Comparison of ENCODE assay signal across 15 cellular contexts in the genomic region with DNA sequence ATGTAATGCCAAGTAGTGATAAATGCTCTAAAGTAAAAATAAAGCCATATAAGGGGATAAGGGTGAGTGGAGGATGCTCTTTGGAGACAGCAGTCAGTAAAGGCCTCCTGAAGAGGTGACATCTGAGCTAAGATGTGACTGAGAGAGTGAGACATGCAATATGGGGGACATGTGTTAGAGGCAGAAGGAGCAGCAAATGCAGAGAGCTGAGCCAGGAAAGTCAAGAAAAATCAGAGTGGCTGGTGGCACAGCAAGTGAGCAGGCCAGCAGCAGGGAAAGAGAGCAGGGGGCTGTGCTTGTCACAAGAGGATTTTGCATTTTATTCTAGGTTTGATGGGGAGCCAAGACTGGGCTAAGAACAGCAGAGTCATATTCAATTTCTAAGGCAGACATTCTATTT.
DNase-seq lines count a peak whose midpoint lies in the region; ATAC-seq and TF ChIP-seq lines count a peak whose summit lies in the region.
"Had no signal": no experiment of that assay in that cellular context is flagged by ENCODE, and none has a peak within 500 bp of the region (broad histone marks: within the 10 kb centered on the region; RNA-seq: fewer than 3 reads in every experiment).

No MANE protein-coding gene starts in this region.

- H4K5ac ChIP-seq in IMR-90 (ENCODE audit: low read depth, low read length): no peak overlapping the region

- peaks cover 10% of the 10 kb centered on the region for H3K9me3 ChIP-seq in IMR-90 (ENCODE audit: control insufficient read depth, insufficient read depth, low read length)

- H2AK5ac ChIP-seq in IMR-90 (ENCODE audit: low read depth, low read length): no peak overlapping the region

- TF ChIP-seq CTCF in IMR-90 (conservative IDR thresholded peaks at IDR 0.05; ENCODE audit: low read depth, low read length): no peak

- no peak overlapping the region for H4K8ac ChIP-seq in IMR-90 (ENCODE audit: low read depth in 2 of 2, low read length in 2 of 2)

- no peak overlapping the region for H2BK5ac ChIP-seq in IMR-90 (ENCODE audit: low read depth, low read length, poor library complexity, severe bottlenecking)

- H3K36me3 ChIP-seq in IMR-90 (ENCODE audit: control insufficient read depth, insufficient read depth, low read length): no peaks in the 10 kb centered on the region

- no peak overlapping the region for H2BK15ac ChIP-seq in IMR-90 (ENCODE audit: low read depth, low read length)

- BruUV-seq in IMR-90 (replicated peaks; lab: Mats Ljungman, UMichigan): no TSS peak

- no peak overlapping the region for H3K23ac ChIP-seq in IMR-90 (ENCODE audit: low read depth, low read length)

- H2AK9ac ChIP-seq in IMR-90 (replicated peaks; ENCODE audit: low read depth, low read length, poor library complexity): no peak overlapping the region

- no peak overlapping the region for H3K27ac ChIP-seq in IMR-90 (ENCODE audit: insufficient read depth, low read length)
- H3K27ac ChIP-seq: C4-2B had no signal

- no peaks in the 10 kb centered on the region for H3K9me1 ChIP-seq in IMR-90 (ENCODE audit: insufficient read depth, low read length)

- no peaks in the 10 kb centered on the region for H3K27me3 ChIP-seq in IMR-90 (ENCODE audit: control insufficient read depth, insufficient read depth, low read length)

- CTCF ChIA-PET in IMR-90 (lab: Yijun Ruan, JAX): interaction anchor here (0.7 kb wide), 1 partner anchor 11 kb away, joined by 3 read pairs; no protein-coding TSS in a partner anchor

- DNase-seq in Ammon's horn (ENCODE audit: low spot score): peak; percentile 3
- DNase-seq in IMR-90: no peak
- DNase-seq in cerebellar cortex (ENCODE audit: low spot score): peak; percentile 74
- DNase-seq in pons (ENCODE audit: low spot score): peak; percentile 19
- no peak for DNase-seq in activated effector memory CD4-positive, alpha-beta T cell treated with anti-CD3 and anti-CD28 coated beads, Interleukin-2, amount 50 U/mL, for 16 hours
- DNase-seq: ACHN; CD4-positive, alpha-beta memory T cell; DMS79; HCEC 1CT; HFFc6 had no signal

- no peaks in the 10 kb centered on the region for H4K20me1 ChIP-seq in IMR-90 (ENCODE audit: insufficient read depth, low read length)

- ATAC-seq in IMR-90 (ENCODE audit: low read depth): no peak
- no peak for ATAC-seq in HG03354 (IDR thresholded peaks at IDR 0.05; ENCODE audit: poor library complexity, severe bottlenecking, unreplicated experiment)
- ATAC-seq in GM19455 (IDR thresholded peaks at IDR 0.05; ENCODE audit: unreplicated experiment): no peak
- ATAC-seq: HepG2, K562 had no signal

- peak overlapping the region; percentile 41 for H2AFZ ChIP-seq in IMR-90 (replicated peaks; ENCODE audit: low read length, poor library complexity)

- no peak overlapping the region for H3K18ac ChIP-seq in IMR-90 (ENCODE audit: low read depth, low read length)

- TF ChIP-seq POLR2A in IMR-90 (IDR thresholded peaks at IDR 0.05; ENCODE audit: low read depth, low read length): no peak

- H4K91ac ChIP-seq in IMR-90 (ENCODE audit: insufficient read depth, low read depth, low read length): no peak overlapping the region

- H3K79me1 ChIP-seq in IMR-90 (ENCODE audit: low read depth in 1 of 2, low read length in 2 of 2): no peaks in the 10 kb centered on the region

- H2BK20ac ChIP-seq in IMR-90 (ENCODE audit: low read depth, low read length): no peak overlapping the region

- H3K14ac ChIP-seq in IMR-90 (replicated peaks; ENCODE audit: low read depth, low read length): no peak overlapping the region

- no peak overlapping the region for H3K9ac ChIP-seq in IMR-90 (ENCODE audit: low read depth, low read length)

- dilution Hi-C loops in IMR-90 (cut with HindIII; ENCODE audit: low sequenced_read_pairs, unreplicated experiment): no loop called here

- H3K56ac ChIP-seq in IMR-90 (ENCODE audit: extremely low read depth, insufficient read depth, low read length): no peak overlapping the region

- H3K4me2 ChIP-seq in IMR-90 (ENCODE audit: low read depth, low read length): no peak overlapping the region

- no peaks in the 10 kb centered on the region for H3K4me1 ChIP-seq in IMR-90 (ENCODE audit: control insufficient read depth, insufficient read depth, low read length)

- TF ChIP-seq RAD21 in IMR-90 (IDR thresholded peaks at IDR 0.05; ENCODE audit: low read length): no peak

- intact Hi-C loops in IMR-90 (cut with micrococcal nuclease): no loop called here

- H3K4me3 ChIP-seq in IMR-90 (ENCODE audit: insufficient read depth, low read depth, low read length): no peak overlapping the region
- H3K4me3 ChIP-seq: K562 had no signal

- POLR2A ChIA-PET in IMR-90 (lab: Charles Lee; ENCODE audit: unreplicated experiment): no interaction called here

- no peak overlapping the region for H2BK120ac ChIP-seq in IMR-90 (ENCODE audit: low read depth, low read length)

- in situ Hi-C loops in IMR-90 (cut with MboI; ENCODE audit: low sequenced_read_pairs): no loop called here

- no peak overlapping the region for H3K4ac ChIP-seq in IMR-90 (ENCODE audit: low read depth, low read length)

TF ChIP-seq in IMR-90, 13 proteins besides CTCF, POLR2A, EP300 and RAD21:
- TF ChIP-seq MXI1 (IDR thresholded peaks at IDR 0.05; ENCODE audit: borderline replicate concordance, low read depth, low read length): no peak
- TF ChIP-seq CEBPB (IDR thresholded peaks at IDR 0.05; ENCODE audit: low read depth, low read length): no peak
- no peak for TF ChIP-seq RCOR1 (IDR thresholded peaks at IDR 0.05; ENCODE audit: insufficient replicate concordance, low read length)
- no peak for TF ChIP-seq RFX5 (IDR thresholded peaks at IDR 0.05; ENCODE audit: low read depth, low read length)
- TF ChIP-seq SMC3 (IDR thresholded peaks at IDR 0.05; ENCODE audit: low read depth, low read length): no peak
- TF ChIP-seq NFE2L2 (IDR thresholded peaks at IDR 0.05; ENCODE audit: low read depth, low read length): no peak
- no peak for TF ChIP-seq BHLHE40 (IDR thresholded peaks at IDR 0.05; ENCODE audit: low read depth, low read length)
- TF ChIP-seq FOS (IDR thresholded peaks at IDR 0.05; ENCODE audit: low read depth, low read length): no peak

Comparison
In these comparisons a context has a peak if more than half of its experiments do, and no peak if none do; other contexts are left out.
1. DNase-seq: peak in Ammon's horn (single experiment), cerebellar cortex (single experiment) and pons (single experiment); none in IMR-90 (single experiment) and activated effector memory CD4-positive, alpha-beta T cell treated with anti-CD3 and anti-CD28 coated beads, Interleukin-2, amount 50 U/mL, for 16 hours (single experiment).